ENCODE assay signal across 15 cellular contexts in genomic region chr7:81719865-81720264, GRCh38. TPM values are rescaled to one million over a fixed set of nuclear protein-coding genes. Genes with fewer than 3 reads are reported as not detected.
DNase-seq lines count a peak whose midpoint lies in the region; ATAC-seq and TF ChIP-seq lines count a peak whose summit lies in the region.
"Had no signal": no experiment of that assay in that cellular context is flagged by ENCODE, and none has a peak within 500 bp of the region (broad histone marks: within the 10 kb centered on the region; RNA-seq: fewer than 3 reads in every experiment).

No MANE protein-coding gene starts in this region.

- H3K27ac ChIP-seq in 22Rv1 = peak overlapping the region; percentile 92
- H3K27ac ChIP-seq: BLaER1 had no signal

- no peak for ATAC-seq in HG02623 (IDR thresholded peaks at IDR 0.05; ENCODE audit: unreplicated experiment)

- DNase-seq in LHCN-M2 (ENCODE audit: low read depth) = peak; percentile 11
- peak; percentile 20 for DNase-seq in fibroblast of gingiva (ENCODE audit: low read depth)
- peak; percentile 60 for DNase-seq in iris pigment epithelial cell (ENCODE audit: low read depth)
- no peak for DNase-seq in cerebellum (ENCODE audit: low spot score)
- no peak for DNase-seq in erythroblast (lab: John Stamatoyannopoulos, UW)
- DNase-seq: 8988T; AML-193; Caco-2; CD8-positive, alpha-beta memory T cell; DMS53 had no signal

- TF ChIP-seq POLR2A in erythroblast (IDR thresholded peaks at IDR 0.05; ENCODE audit: low read length) = no peak

- TF ChIP-seq CTCF in 22Rv1 (IDR thresholded peaks at IDR 0.05) = no peak

RNA-seq across cellular contexts. Expression of gene HGF, which starts 50.0 kb away (rescaled TPM):
- total RNA-seq in LHCN-M2 (2014; rRNA removed) = 11.5 and 13.0 TPM in 2 replicates
- polyA plus RNA-seq in LHCN-M2 (2012) = 0.04 TPM
- 1.7 TPM for total RNA-seq in cerebellum
- total RNA-seq: Caco-2; CD8-positive, alpha-beta memory T cell; HT-29 had no signal
- polyA plus RNA-seq: CD8-positive, alpha-beta memory T cell; IgD-negative memory B cell had no signal

Comparison
In these comparisons a context has a peak if more than half of its experiments do, and no peak if none do; other contexts are left out.
1. DNase-seq: peak in LHCN-M2 (single experiment), fibroblast of gingiva (single experiment) and iris pigment epithelial cell (single experiment); none in cerebellum (single experiment) and erythroblast (0 of 2).